In the genomic region with DNA sequence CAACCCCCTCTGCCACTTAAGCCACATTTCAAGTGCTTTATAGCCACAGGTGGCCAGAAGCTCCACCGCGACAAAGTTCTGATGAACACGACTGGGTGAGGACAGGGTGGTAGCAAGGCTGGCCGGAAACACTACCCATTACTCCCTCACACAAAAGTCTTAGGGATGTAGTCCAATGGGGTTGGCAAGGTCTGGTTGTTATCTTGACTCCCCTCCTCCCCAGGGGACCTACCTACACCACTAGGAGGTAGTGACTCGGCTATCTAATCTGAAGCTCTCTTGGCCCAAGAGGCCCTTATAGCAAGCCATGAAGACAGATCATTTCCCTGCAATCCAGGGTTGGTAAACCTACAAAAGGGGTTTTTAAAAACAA, we compare ENCODE assay signal across 27 cellular contexts. TPM values are rescaled to one million over a fixed set of nuclear protein-coding genes. Genes with fewer than 3 reads are reported as not detected.
A peak's percentile ranks its signal among the peaks of the same experiment; 100 is the strongest.
DNase-seq lines count a peak whose midpoint lies in the region; ATAC-seq, FAIRE-seq and TF ChIP-seq lines count a peak whose summit lies in the region.
"Had no signal": no experiment of that assay in that cellular context is flagged by ENCODE, and none has a peak within 500 bp of the region (broad histone marks: within the 10 kb centered on the region; RNA-seq: fewer than 3 reads in every experiment).

No MANE protein-coding gene starts in this region.

- peak; percentile 16 for FAIRE-seq in GM12891 (lab: Jason Lieb, UNC)
- FAIRE-seq: islet of Langerhans, small intestine had no signal

- H3K4me1 ChIP-seq in CD4-positive, CD25-positive, alpha-beta regulatory T cell (ENCODE audit: control insufficient read depth, insufficient read depth, low read length, poor library complexity, severe bottlenecking) = no peaks in the 10 kb centered on the region

- no peaks in the 10 kb centered on the region for H3K9me3 Mint-ChIP-seq in CD4-positive, CD25-positive, alpha-beta regulatory T cell
- H3K9me3 Mint-ChIP-seq in activated naive CD8-positive, alpha-beta T cell (ENCODE audit: low read depth) = no peaks in the 10 kb centered on the region
- no peaks in the 10 kb centered on the region for H3K9me3 Mint-ChIP-seq in memory B cell

- H3K36me3 Mint-ChIP-seq in CD4-positive, CD25-positive, alpha-beta regulatory T cell = peaks cover 34% of the 10 kb centered on the region
- no peaks in the 10 kb centered on the region for H3K36me3 Mint-ChIP-seq in activated naive CD8-positive, alpha-beta T cell
- peaks cover 17% of the 10 kb centered on the region for H3K36me3 Mint-ChIP-seq in memory B cell

- TF ChIP-seq POLR2A in GM12891 (IDR thresholded peaks at IDR 0.05; ENCODE audit: low read depth, low read length) = no peak

- ATAC-seq in CD4-positive, CD25-positive, alpha-beta regulatory T cell (ENCODE audit: low read depth in 2 of 2) = no peak
- no peak for ATAC-seq in memory B cell (ENCODE audit: low read depth)
- ATAC-seq in stimulated activated naive CD8-positive, alpha-beta T cell treated with anti-CD3 and anti-CD28 coated beads, Interleukin-15, Interleukin-2, amounts not matched to agents 100 U/mL and 50 U/mL, for 24 hours = no peak
- ATAC-seq: mucosa of descending colon had no signal

- no peak for DNase-seq in CD4-positive, CD25-positive, alpha-beta regulatory T cell
- no peak for DNase-seq in GM12891 (ENCODE audit: insufficient read length, low spot score)
- DNase-seq in memory B cell (ENCODE audit: low spot score in 2 of 2) = no peak
- DNase-seq in stimulated activated naive CD8-positive, alpha-beta T cell treated with anti-CD3 and anti-CD28 coated beads, Interleukin-15, Interleukin-2, amounts not matched to agents 100 U/mL and 50 U/mL, for 24 hours = no peak
- DNase-seq in GM20000 (ENCODE audit: low spot score) = no peak
- DNase-seq in NCI-H748 treated with DMSO at 0.1 percent for 48 hours (lab: John Stamatoyannopoulos, UW) = no peak
- DNase-seq: anterior cingulate cortex; central memory CD4-positive, alpha-beta T cell; COR-L47; DMS79 treated with DMSO at 0.1 percent for 48 hours; KG1; NCI-H146; NCI-H510A; SIG-M5; small intestine; stimulated activated CD4-positive, alpha-beta T cell treated with anti-CD3 and anti-CD28 coated beads, Interleukin-2, amount 100 ng/mL, for 24 hours; stimulated activated naive CD4-positive, alpha-beta T cell treated with Interleukin-2 at 50 U/mL for 16 hours; T-helper 1 cell had no signal

- H3K4me3 ChIP-seq in CD4-positive, CD25-positive, alpha-beta regulatory T cell (ENCODE audit: low read depth, low read length) = no peak overlapping the region
- H3K4me3 ChIP-seq: dorsolateral prefrontal cortex, mucosa of descending colon had no signal

- H3K27ac Mint-ChIP-seq in CD4-positive, CD25-positive, alpha-beta regulatory T cell = peak overlapping the region in 2 of 3 donors; percentile 10 to 49
- peak overlapping the region; percentile 41 for H3K27ac Mint-ChIP-seq in activated naive CD8-positive, alpha-beta T cell
- peak overlapping the region; percentile 95 for H3K27ac Mint-ChIP-seq in memory B cell

- no peak overlapping the region for H3K27ac ChIP-seq in CD4-positive, CD25-positive, alpha-beta regulatory T cell (ENCODE audit: insufficient read depth, low read length, poor library complexity, severe bottlenecking)
- H3K27ac ChIP-seq: epithelial cell of prostate had no signal

- no peak for TF ChIP-seq CTCF in GM20000 (IDR thresholded peaks at IDR 0.05; ENCODE audit: extremely low read depth, missing control alignments)

- H3K27me3 ChIP-seq in CD4-positive, CD25-positive, alpha-beta regulatory T cell (ENCODE audit: control insufficient read depth, insufficient read depth, low read length) = no peaks in the 10 kb centered on the region
- H3K27me3 ChIP-seq: dorsolateral prefrontal cortex had no signal

- H3K4me3 Mint-ChIP-seq in CD4-positive, CD25-positive, alpha-beta regulatory T cell = no peak overlapping the region
- H3K4me3 Mint-ChIP-seq in activated naive CD8-positive, alpha-beta T cell = no peak overlapping the region
- H3K4me3 Mint-ChIP-seq in memory B cell = no peak overlapping the region

- peaks cover 0 to 22% (median 7%) of the 10 kb centered on the region in 4 donors for H3K4me1 Mint-ChIP-seq in CD4-positive, CD25-positive, alpha-beta regulatory T cell
- peaks cover 7% of the 10 kb centered on the region for H3K4me1 Mint-ChIP-seq in activated naive CD8-positive, alpha-beta T cell (ENCODE audit: low read depth)
- peaks cover 32% of the 10 kb centered on the region for H3K4me1 Mint-ChIP-seq in memory B cell

- H3K9me3 ChIP-seq in CD4-positive, CD25-positive, alpha-beta regulatory T cell (ENCODE audit: control insufficient read depth in 2 of 2, low read length in 2 of 2) = no peaks in the 10 kb centered on the region
- H3K9me3 ChIP-seq: mucosa of descending colon had no signal

- H3K36me3 ChIP-seq in CD4-positive, CD25-positive, alpha-beta regulatory T cell (ENCODE audit: control insufficient read depth, insufficient read depth, low read length) = peaks cover 55% of the 10 kb centered on the region

- peaks cover 9% of the 10 kb centered on the region for H3K27me3 Mint-ChIP-seq in CD4-positive, CD25-positive, alpha-beta regulatory T cell
- no peaks in the 10 kb centered on the region for H3K27me3 Mint-ChIP-seq in activated naive CD8-positive, alpha-beta T cell
- peaks cover 4% of the 10 kb centered on the region for H3K27me3 Mint-ChIP-seq in memory B cell

TF ChIP-seq in GM12891, 5 proteins besides CTCF, POLR2A, EP300 and RAD21:
- TF ChIP-seq POLR2AphosphoS5 (IDR thresholded peaks at IDR 0.05; ENCODE audit: low read depth, low read length) (no peak), TAF1 (IDR thresholded peaks at IDR 0.05; ENCODE audit: low read depth, low read length) (no peak), PAX5 (IDR thresholded peaks at IDR 0.05; ENCODE audit: insufficient read depth, low read length, severe bottlenecking) (no peak), POU2F2 (IDR thresholded peaks at IDR 0.05; ENCODE audit: low read depth, low read length) (no peak), SPI1 (IDR thresholded peaks at IDR 0.05; ENCODE audit: low read depth, low read length) (no peak)
TF ChIP-seq in GM12891: peak in this region for 0.

RNA-seq across cellular contexts. Expression of a gene that starts 8.4 kb away (rescaled TPM):
- not detected for total RNA-seq in CD4-positive, CD25-positive, alpha-beta regulatory T cell
- not detected for polyA plus RNA-seq in CD4-positive, CD25-positive, alpha-beta regulatory T cell
- polyA plus RNA-seq in GM12891 (2012; ENCODE audit: low read depth, missing spikeins) = 0.09 TPM
- total RNA-seq: H4, lower leg skin, mucosa of descending colon, renal cortical epithelial cell had no signal
- polyA plus RNA-seq: small intestine, thymus had no signal

RNA-seq across cellular contexts. Expression of a gene that starts 21.7 kb away (rescaled TPM):
- 55.3 TPM for total RNA-seq in CD4-positive, CD25-positive, alpha-beta regulatory T cell
- 10 to 100 TPM; 72.4 to 94.8 (median 76.9) TPM for polyA plus RNA-seq in CD4-positive, CD25-positive, alpha-beta regulatory T cell
- polyA plus RNA-seq in GM12891 (2012; ENCODE audit: low read depth, missing spikeins) = 68.1 TPM

Comparison
In these comparisons a context has a peak if more than half of its experiments do, and no peak if none do; other contexts are left out.
1. H3K27ac Mint-ChIP-seq: peak in every context shown above with its lines; median percentile 95 in memory B cell; 41 in activated naive CD8-positive, alpha-beta T cell; 30 in CD4-positive, CD25-positive, alpha-beta regulatory T cell.